8 cellular contexts compared by ENCODE assay signal in the genomic region with DNA sequence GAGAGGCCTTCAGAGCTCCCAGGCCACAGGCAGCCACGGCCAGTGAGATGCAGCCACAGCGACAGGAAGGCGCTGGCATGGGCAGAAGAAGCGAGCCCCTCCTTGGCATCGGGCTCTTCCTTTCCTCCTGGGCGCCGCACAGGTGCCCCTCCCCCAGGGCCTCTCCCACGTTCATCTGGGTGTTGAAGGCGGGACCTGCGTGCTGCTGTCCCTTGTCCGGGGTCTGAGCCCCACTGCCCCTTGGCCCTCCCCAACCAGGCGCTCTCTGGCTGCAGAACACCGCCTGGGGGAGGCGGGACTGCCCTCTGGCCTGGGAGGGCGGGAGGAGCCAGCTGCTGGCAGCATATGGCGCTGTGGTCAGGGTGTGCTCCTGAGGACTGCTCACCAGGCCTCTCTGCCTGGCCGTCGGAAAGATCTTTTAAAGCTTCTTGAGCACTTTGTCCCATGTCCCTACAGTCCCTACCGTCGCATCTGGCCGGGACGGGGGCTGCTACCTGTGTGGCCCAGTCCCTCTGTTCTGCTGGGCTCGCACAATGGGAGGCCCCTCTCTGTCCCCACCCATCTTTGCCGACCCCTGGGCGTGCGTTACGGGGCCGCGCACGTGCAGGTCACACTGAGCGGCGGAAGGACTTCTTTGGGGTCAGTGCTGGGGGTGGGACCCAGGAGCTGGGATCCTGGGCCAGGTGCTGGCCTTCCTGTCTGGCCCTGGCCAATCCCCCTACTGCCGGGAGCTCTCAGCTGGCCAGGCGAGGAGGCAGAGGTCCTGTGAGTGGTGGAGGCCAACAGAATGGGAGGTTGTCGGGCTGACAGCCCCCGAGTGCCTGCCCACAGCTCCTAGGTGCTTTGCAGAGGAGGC. TPM values are rescaled to one million over a fixed set of nuclear protein-coding genes. Genes with fewer than 3 reads are reported as not detected.
DNase-seq lines count a peak whose midpoint lies in the region; ATAC-seq, FAIRE-seq and TF ChIP-seq lines count a peak whose summit lies in the region.

No MANE protein-coding gene starts in this region.

- H3K4me3 Mint-ChIP-seq in activated CD4-positive, alpha-beta T cell treated with anti-CD3 and anti-CD28 coated beads, Interleukin-2, amount 10 ng/mL, durations not matched to agents 24 days and 14 days: peak overlapping the region; percentile 91
- H3K4me3 Mint-ChIP-seq in osteocyte (ENCODE audit: unreplicated experiment): no peak overlapping the region

- H3K9ac ChIP-seq in SK-N-MC (ENCODE audit: insufficient read length): peak overlapping the region; percentile 90

- TF ChIP-seq CTCF in fibroblast of the aortic adventitia (IDR thresholded peaks at IDR 0.05; ENCODE audit: insufficient read depth, low read length) (no peak), osteocyte (IDR thresholded peaks at IDR 0.05) (no peak)

- H3K4me3 ChIP-seq in SK-N-MC: peak overlapping the region; percentile 89
- peak overlapping the region; percentile 9 for H3K4me3 ChIP-seq in fibroblast of the aortic adventitia (ENCODE audit: low read depth, low read length)
- H3K4me3 ChIP-seq in small intestine (ENCODE audit: low read depth in 1 of 2, low read length in 2 of 2): peak overlapping the region in 1 of 2 donors; percentile 90

- DNase-seq in activated CD4-positive, alpha-beta T cell treated with anti-CD3 and anti-CD28 coated beads, Interleukin-2, amount 10 ng/mL, durations not matched to agents 24 days and 14 days: no peak
- no peak for DNase-seq in activated CD4-positive, alpha-beta T cell treated with anti-CD3 and anti-CD28 coated beads, Interleukin-2, amount 50 U/mL, for 48 hours
- DNase-seq in SK-N-MC (ENCODE audit: low read depth, low spot score) (no peak), fibroblast of the aortic adventitia (ENCODE audit: low read depth) (no peak), small intestine (peak; percentile 80), osteocyte (ENCODE audit: extremely low spot score, unreplicated experiment) (no peak), AML-193 (lab: John Stamatoyannopoulos, UW) (no peak), Right ventricle myocardium inferior (ENCODE audit: missing footprints) (no peak)

- H3K27ac ChIP-seq in SK-N-MC (no peak overlapping the region), small intestine (ENCODE audit: low read depth in 1 of 2, low read length in 1 of 2) (peak overlapping the region; percentile 68 to 86)

- no peaks in the 10 kb centered on the region for H3K27me3 ChIP-seq in small intestine (ENCODE audit: control insufficient read depth in 2 of 2, insufficient read depth in 2 of 2, low read length in 2 of 2)

- H3K36me3 ChIP-seq in SK-N-MC (ENCODE audit: insufficient read depth, low read length) (no peaks in the 10 kb centered on the region; the same call in 1 of the 2 replicates), small intestine (ENCODE audit: control insufficient read depth in 2 of 2, insufficient read depth in 2 of 2, low read length in 2 of 2) (no peaks in the 10 kb centered on the region)

- peaks cover 14% of the 10 kb centered on the region for H3K4me1 Mint-ChIP-seq in activated CD4-positive, alpha-beta T cell treated with anti-CD3 and anti-CD28 coated beads, Interleukin-2, amount 10 ng/mL, durations not matched to agents 24 days and 14 days
- H3K4me1 Mint-ChIP-seq in osteocyte (ENCODE audit: unreplicated experiment): peaks cover 26% of the 10 kb centered on the region

- intact Hi-C loops in activated CD4-positive, alpha-beta T cell treated with anti-CD3 and anti-CD28 coated beads, Interleukin-2, amount 10 ng/mL, durations not matched to agents 24 days and 14 days (cut with micrococcal nuclease): no loop called here
- intact Hi-C loops in Right ventricle myocardium inferior (cut with DNase I): no loop called here

- H3K27me3 Mint-ChIP-seq in activated CD4-positive, alpha-beta T cell treated with anti-CD3 and anti-CD28 coated beads, Interleukin-2, amount 10 ng/mL, durations not matched to agents 24 days and 14 days: no peaks in the 10 kb centered on the region
- no peaks in the 10 kb centered on the region for H3K27me3 Mint-ChIP-seq in osteocyte (ENCODE audit: unreplicated experiment)

- WGBS in small intestine, 3 donors: 29 to 62% (median 51%) methylated on average over 34 to 36 of the region's 36 CpGs

- H3K36me3 Mint-ChIP-seq in activated CD4-positive, alpha-beta T cell treated with anti-CD3 and anti-CD28 coated beads, Interleukin-2, amount 10 ng/mL, durations not matched to agents 24 days and 14 days (ENCODE audit: low read depth): peaks cover 5% of the 10 kb centered on the region
- no peaks in the 10 kb centered on the region for H3K36me3 Mint-ChIP-seq in osteocyte (ENCODE audit: unreplicated experiment)

- no peaks in the 10 kb centered on the region for H3K9me3 Mint-ChIP-seq in activated CD4-positive, alpha-beta T cell treated with anti-CD3 and anti-CD28 coated beads, Interleukin-2, amount 10 ng/mL, durations not matched to agents 24 days and 14 days
- no peaks in the 10 kb centered on the region for H3K9me3 Mint-ChIP-seq in osteocyte (ENCODE audit: unreplicated experiment)

- H3K9me3 ChIP-seq in SK-N-MC (ENCODE audit: low read depth, low read length): no peaks in the 10 kb centered on the region
- H3K9me3 ChIP-seq in small intestine (ENCODE audit: control insufficient read depth, low read depth): no peaks in the 10 kb centered on the region

- FAIRE-seq in small intestine (lab: Jason Lieb, UNC): no peak

- no peak for ATAC-seq in Right ventricle myocardium inferior

- H3K4me1 ChIP-seq in small intestine (ENCODE audit: control insufficient read depth in 2 of 2, insufficient read depth in 1 of 2, low read depth in 1 of 2, low read length in 1 of 2): peaks cover 4 to 5% of the 10 kb centered on the region in 2 donors

- H3K27ac Mint-ChIP-seq in activated CD4-positive, alpha-beta T cell treated with anti-CD3 and anti-CD28 coated beads, Interleukin-2, amount 10 ng/mL, durations not matched to agents 24 days and 14 days: no peak overlapping the region
- H3K27ac Mint-ChIP-seq in osteocyte (ENCODE audit: unreplicated experiment): no peak overlapping the region

RNA-seq across cellular contexts. Expression of a gene that starts 1.7 kb away (rescaled TPM):
- total RNA-seq in activated CD4-positive, alpha-beta T cell treated with anti-CD3 and anti-CD28 coated beads, Interleukin-2, amount 10 ng/mL, durations not matched to agents 24 days and 14 days: 48.6 and 52.7 TPM in 2 replicates
- 4.1 and 19.3 TPM in 2 replicates for total RNA-seq in fibroblast of the aortic adventitia (ENCODE audit: low replicate concordance)
- polyA plus RNA-seq in small intestine: 10 to 100 TPM; 40.3 to 79.1 (median 72.0) TPM
- 8.0 and 9.5 TPM in 2 replicates for total RNA-seq in osteocyte
- total RNA-seq in Right ventricle myocardium inferior: 7.4 TPM

RNA-seq across cellular contexts. Expression of a gene that starts 10.6 kb away (rescaled TPM):
- 232 and 233 TPM in 2 replicates for total RNA-seq in activated CD4-positive, alpha-beta T cell treated with anti-CD3 and anti-CD28 coated beads, Interleukin-2, amount 10 ng/mL, durations not matched to agents 24 days and 14 days
- 19.2 and 23.7 TPM in 2 replicates for total RNA-seq in fibroblast of the aortic adventitia (ENCODE audit: low replicate concordance)
- 100 to 1,000 TPM; 139 to 258 (median 202) TPM for polyA plus RNA-seq in small intestine
- 47.9 and 51.1 TPM in 2 replicates for total RNA-seq in osteocyte
- 177 TPM for total RNA-seq in Right ventricle myocardium inferior

RNA-seq across cellular contexts. Expression of a gene that starts 30.0 kb away (rescaled TPM):
- total RNA-seq in activated CD4-positive, alpha-beta T cell treated with anti-CD3 and anti-CD28 coated beads, Interleukin-2, amount 10 ng/mL, durations not matched to agents 24 days and 14 days: 136 and 137 TPM in 2 replicates
- total RNA-seq in fibroblast of the aortic adventitia (ENCODE audit: low replicate concordance): 89.0 and 94.7 TPM in 2 replicates
- polyA plus RNA-seq in small intestine: 100 to 1,000 TPM in 2 of 3 donors, 10 to 100 TPM in 1; 86.4 to 284 (median 182) TPM
- total RNA-seq in osteocyte: 111 and 117 TPM in 2 replicates
- 36.6 TPM for total RNA-seq in Right ventricle myocardium inferior

RNA-seq across cellular contexts. Expression of a gene that starts 30.2 kb away (rescaled TPM):
- total RNA-seq in activated CD4-positive, alpha-beta T cell treated with anti-CD3 and anti-CD28 coated beads, Interleukin-2, amount 10 ng/mL, durations not matched to agents 24 days and 14 days: 34.9 and 37.6 TPM in 2 replicates
- 21.3 and 26.4 TPM in 2 replicates for total RNA-seq in fibroblast of the aortic adventitia (ENCODE audit: low replicate concordance)
- polyA plus RNA-seq in small intestine: 10 to 100 TPM; 34.1 to 76.9 (median 63.2) TPM
- total RNA-seq in osteocyte: 41.7 and 46.3 TPM in 2 replicates
- 11.9 TPM for total RNA-seq in Right ventricle myocardium inferior

RNA-seq across cellular contexts. Expression of a gene that starts 47.2 kb away (rescaled TPM):
- total RNA-seq in activated CD4-positive, alpha-beta T cell treated with anti-CD3 and anti-CD28 coated beads, Interleukin-2, amount 10 ng/mL, durations not matched to agents 24 days and 14 days: 54.7 and 60.2 TPM in 2 replicates
- 7.0 and 12.0 TPM in 2 replicates for total RNA-seq in fibroblast of the aortic adventitia (ENCODE audit: low replicate concordance)
- polyA plus RNA-seq in small intestine: 10 to 100 TPM; 18.1 to 89.2 (median 24.6) TPM
- 13.6 and 14.9 TPM in 2 replicates for total RNA-seq in osteocyte
- total RNA-seq in Right ventricle myocardium inferior: 6.1 TPM
